ENCODE assay signal across 8 cellular contexts in the genomic region with DNA sequence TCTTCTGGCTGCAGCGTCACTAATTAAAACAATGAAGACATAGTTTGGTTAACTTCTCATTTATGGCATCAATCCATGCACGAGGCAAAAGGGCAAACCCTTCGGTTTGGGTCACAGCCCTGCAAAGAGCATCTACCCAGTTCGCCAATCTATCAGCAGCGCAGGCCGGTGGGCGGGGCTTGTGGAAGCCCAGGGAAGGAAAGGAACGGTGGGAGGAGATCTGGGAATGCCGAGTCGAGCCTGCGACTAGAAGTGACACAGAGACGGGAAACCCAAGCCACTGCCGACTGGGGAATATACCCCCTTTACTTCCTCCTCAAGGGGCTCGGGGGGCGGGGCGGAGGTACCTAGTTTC. TPM values are rescaled to one million over a fixed set of nuclear protein-coding genes. Genes with fewer than 3 reads are reported as not detected.
DNase-seq lines count a peak whose midpoint lies in the region; FAIRE-seq and TF ChIP-seq lines count a peak whose summit lies in the region.

No MANE protein-coding gene starts in this region.

- H3K4me3 Mint-ChIP-seq in astrocyte (ENCODE audit: unreplicated experiment), result peak overlapping the region; percentile 89

- DNase-seq in GM03348 (ENCODE audit: low spot score), result peak; percentile 87
- peak; percentile 85 for DNase-seq in HCEC 1CT
- peak; percentile 91 for DNase-seq in MG63
- peak in 1 of 2 experiments; percentile 87 for DNase-seq in SJSA1 (ENCODE audit: low read depth in 1 of 2, low spot score in 2 of 2)
- peak; percentile 55 for DNase-seq in astrocyte (ENCODE audit: low read depth)
- DNase-seq in hypothalamus (lab: John Stamatoyannopoulos, UW), result peak in 47 of 51 donors; percentile 38 to 90 (median 71)
- DNase-seq in putamen (ENCODE audit: low spot score), result peak; percentile 86
- DNase-seq in D721Med (ENCODE audit: insufficient read length, low spot score), result no peak

- H3K27me3 Mint-ChIP-seq in astrocyte (ENCODE audit: low read depth, unreplicated experiment), result no peaks in the 10 kb centered on the region

- FAIRE-seq in astrocyte (lab: Jason Lieb, UNC) (no peak), D721Med (lab: Jason Lieb, UNC) (no peak)

- no peaks in the 10 kb centered on the region for H3K36me3 Mint-ChIP-seq in astrocyte (ENCODE audit: low read depth, unreplicated experiment)

- H3K9ac ChIP-seq in astrocyte (ENCODE audit: low read length), result peak overlapping the region; percentile 93

- peaks cover 9% of the 10 kb centered on the region for H3K4me1 ChIP-seq in SJSA1 (replicated peaks)
- peaks cover 4% of the 10 kb centered on the region for H3K4me1 ChIP-seq in astrocyte (ENCODE audit: insufficient read depth, low read length)

- no peaks in the 10 kb centered on the region for H4K20me1 ChIP-seq in astrocyte (ENCODE audit: insufficient read depth, low read length)

- peak overlapping the region; percentile 79 for H3K27ac ChIP-seq in SJSA1
- H3K27ac ChIP-seq in astrocyte (ENCODE audit: low read depth, low read length), result peak overlapping the region; percentile 92

- peak overlapping the region; percentile 87 for H3K4me3 ChIP-seq in MG63
- peak overlapping the region; percentile 74 for H3K4me3 ChIP-seq in SJSA1
- peak overlapping the region; percentile 81 for H3K4me3 ChIP-seq in astrocyte (ENCODE audit: insufficient read depth, low read depth, low read length)

- no peaks in the 10 kb centered on the region for H3K9me3 Mint-ChIP-seq in astrocyte (ENCODE audit: unreplicated experiment)

- H3K4me2 ChIP-seq in astrocyte (ENCODE audit: low read length), result peak overlapping the region; percentile 87

- peaks cover 19% of the 10 kb centered on the region for H3K4me1 Mint-ChIP-seq in astrocyte (ENCODE audit: low read depth, unreplicated experiment)

- H3K27me3 ChIP-seq in MG63 (no peaks in the 10 kb centered on the region), SJSA1 (replicated peaks) (no peaks in the 10 kb centered on the region), astrocyte (ENCODE audit: insufficient read depth, low read length) (no peaks in the 10 kb centered on the region)

- H3K9me3 ChIP-seq in MG63 (no peaks in the 10 kb centered on the region), SJSA1 (replicated peaks) (no peaks in the 10 kb centered on the region), astrocyte (ENCODE audit: insufficient read depth, low read depth, low read length) (no peaks in the 10 kb centered on the region)

- peak overlapping the region; percentile 95 for H2AFZ ChIP-seq in astrocyte (ENCODE audit: low read depth, low read length)

- H3K79me2 ChIP-seq in astrocyte (ENCODE audit: insufficient read depth, low read length), result peaks cover 3% of the 10 kb centered on the region

- H3K36me3 ChIP-seq in MG63 (no peaks in the 10 kb centered on the region), SJSA1 (peaks cover 4% of the 10 kb centered on the region; the same call in 1 of the 2 replicates), astrocyte (ENCODE audit: insufficient read depth, low read length) (no peaks in the 10 kb centered on the region)

- TF ChIP-seq CTCF in astrocyte (IDR thresholded peaks at IDR 0.05; ENCODE audit: insufficient read depth, low read depth, low read length), result no peak
- no peak for TF ChIP-seq CTCF in D721Med (IDR thresholded peaks at IDR 0.05; ENCODE audit: insufficient read depth, missing control alignments)

- H3K27ac Mint-ChIP-seq in astrocyte (ENCODE audit: unreplicated experiment), result peak overlapping the region; percentile 87

RNA-seq across cellular contexts. Expression of a gene that starts 0.5 kb away (rescaled TPM):
- total RNA-seq in MG63 (2014; rRNA removed; shearing (Covaris generic); ENCODE audit: low replicate concordance), result 1.5 and 5.4 TPM in 2 replicates
- 1.8 and 2.8 TPM in 2 replicates for total RNA-seq in SJSA1 (2014; rRNA removed; shearing (Covaris generic))
- 3.8 and 4.1 TPM in 2 replicates for total RNA-seq in astrocyte
